Comparison of ENCODE assay signal across 8 cellular contexts in the genomic region with DNA sequence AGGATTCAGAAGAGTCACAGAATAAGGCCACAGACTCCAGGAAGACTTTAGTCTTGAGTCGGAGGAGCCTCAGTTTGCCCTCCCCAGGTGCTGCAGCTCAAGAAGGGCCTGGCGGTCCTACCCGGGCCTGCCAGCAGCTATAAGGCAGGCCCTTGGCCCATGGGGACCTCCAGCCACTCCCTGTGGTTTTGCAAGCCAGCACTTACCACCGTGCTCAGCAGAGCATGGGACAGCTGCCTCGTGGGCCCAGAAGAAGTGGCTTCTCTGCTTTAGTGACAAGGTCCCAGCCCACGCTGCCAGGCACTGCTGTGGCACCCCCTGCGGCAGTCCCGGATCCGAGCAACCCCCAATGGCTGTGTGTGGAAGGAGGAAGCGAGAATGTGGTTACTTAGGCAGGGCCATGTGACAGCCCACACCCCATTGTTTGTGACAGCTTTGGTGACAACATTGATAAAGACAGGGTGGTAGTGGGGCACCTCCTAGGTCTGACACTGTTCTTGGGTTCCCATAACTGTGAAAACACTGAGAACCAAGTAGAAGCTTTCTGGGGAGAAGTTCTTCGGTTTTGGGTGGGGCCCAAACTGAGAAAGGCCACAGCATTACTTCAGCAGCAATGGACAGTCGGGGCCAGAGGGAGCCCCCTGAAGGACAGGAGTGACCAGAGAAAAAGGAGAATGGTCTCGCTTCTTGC. TPM values are rescaled to one million over a fixed set of nuclear protein-coding genes. Genes with fewer than 3 reads are reported as not detected.
A peak's percentile ranks its signal among the peaks of the same experiment; 100 is the strongest.
DNase-seq lines count a peak whose midpoint lies in the region; ATAC-seq and TF ChIP-seq lines count a peak whose summit lies in the region.

A gene with protein sequence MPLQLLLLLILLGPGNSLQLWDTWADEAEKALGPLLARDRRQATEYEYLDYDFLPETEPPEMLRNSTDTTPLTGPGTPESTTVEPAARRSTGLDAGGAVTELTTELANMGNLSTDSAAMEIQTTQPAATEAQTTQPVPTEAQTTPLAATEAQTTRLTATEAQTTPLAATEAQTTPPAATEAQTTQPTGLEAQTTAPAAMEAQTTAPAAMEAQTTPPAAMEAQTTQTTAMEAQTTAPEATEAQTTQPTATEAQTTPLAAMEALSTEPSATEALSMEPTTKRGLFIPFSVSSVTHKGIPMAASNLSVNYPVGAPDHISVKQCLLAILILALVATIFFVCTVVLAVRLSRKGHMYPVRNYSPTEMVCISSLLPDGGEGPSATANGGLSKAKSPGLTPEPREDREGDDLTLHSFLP (minus strand): TSS at position 361 of the 691 bp plus-strand sequence. CDS start 9,587 bp downstream, outside the sequence.

- H4K5ac ChIP-seq in IMR-90 (ENCODE audit: low read depth, low read length), result no peak within 1 kb of the TSS

- peaks cover 15% of the 10 kb centered on the region for H4K20me1 ChIP-seq in IMR-90 (ENCODE audit: insufficient read depth, low read length)

- peaks cover 0 to 24% of the 10 kb centered on the region in 2 experiments; a peak in 2 of 4 replicates for H3K79me1 ChIP-seq in IMR-90 (ENCODE audit: low read depth in 1 of 2, low read length in 2 of 2)

- H4K8ac ChIP-seq in IMR-90 (ENCODE audit: low read depth in 2 of 2, low read length in 2 of 2), result no peak within 1 kb of the TSS; a peak in 1 of 4 replicates

- H3K27ac ChIP-seq in CD4-positive, CD25-positive, alpha-beta regulatory T cell (ENCODE audit: insufficient read depth, low read length, poor library complexity, severe bottlenecking), result peak within 1 kb of the TSS; percentile 95
- no peak within 1 kb of the TSS for H3K27ac ChIP-seq in IMR-90 (ENCODE audit: insufficient read depth, low read length)
- peak within 1 kb of the TSS; percentile 67 to 97 (median 90) for H3K27ac ChIP-seq in spleen

- peaks cover 73% of the 10 kb centered on the region for H3K4me1 ChIP-seq in CD4-positive, CD25-positive, alpha-beta regulatory T cell (ENCODE audit: control insufficient read depth, insufficient read depth, low read length, poor library complexity, severe bottlenecking)
- H3K4me1 ChIP-seq in IMR-90 (ENCODE audit: control insufficient read depth, insufficient read depth, low read length) (peaks cover 31% of the 10 kb centered on the region), spleen (peaks cover 61 to 100% (median 96%) of the 10 kb centered on the region in 6 donors)

- in situ Hi-C loops in IMR-90 (cut with MboI; ENCODE audit: low sequenced_read_pairs) (loop anchor here (25.0 kb wide), 1 partner anchor 454 kb away; a partner anchor contains a TSS), G401 (cut with HindIII; ENCODE audit: low sequenced_read_pairs) (no loop called here)

- H3K9ac ChIP-seq in IMR-90 (ENCODE audit: low read depth, low read length), result no peak within 1 kb of the TSS

- CTCF ChIA-PET in IMR-90 (lab: Yijun Ruan, JAX), result no interaction called here

- intact Hi-C loops in IMR-90 (cut with micrococcal nuclease), result no loop called here
- intact Hi-C loops in spleen (cut with DNase I; ENCODE audit: low total_unique reads), result no loop called here

- peaks cover 10% of the 10 kb centered on the region for H3K36me3 ChIP-seq in CD4-positive, CD25-positive, alpha-beta regulatory T cell (ENCODE audit: control insufficient read depth, insufficient read depth, low read length)
- H3K36me3 ChIP-seq in IMR-90 (ENCODE audit: control insufficient read depth, insufficient read depth, low read length) (no peaks in the 10 kb centered on the region), spleen (no peaks in the 10 kb centered on the region)

- peaks cover 20% of the 10 kb centered on the region for H3K36me3 Mint-ChIP-seq in CD4-positive, CD25-positive, alpha-beta regulatory T cell

- peak within 1 kb of the TSS; percentile 27; the same call in 1 of the 2 replicates for H2AK5ac ChIP-seq in IMR-90 (ENCODE audit: low read depth, low read length)

- H3K23ac ChIP-seq in IMR-90 (ENCODE audit: low read depth, low read length), result no peak within 1 kb of the TSS

- no TSS peak for BruUV-seq in IMR-90 (replicated peaks; lab: Mats Ljungman, UMichigan)

- peak within 1 kb of the TSS; percentile 98 to 100 (median 99) for H3K4me3 Mint-ChIP-seq in CD4-positive, CD25-positive, alpha-beta regulatory T cell

- no peak for TF ChIP-seq RAD21 in IMR-90 (IDR thresholded peaks at IDR 0.05; ENCODE audit: low read length)

- H3K14ac ChIP-seq in IMR-90 (replicated peaks; ENCODE audit: low read depth, low read length), result no peak within 1 kb of the TSS

- H3K4me1 Mint-ChIP-seq in CD4-positive, CD25-positive, alpha-beta regulatory T cell, result peaks cover 11 to 72% (median 46%) of the 10 kb centered on the region in 4 donors

- H3K9me1 ChIP-seq in IMR-90 (ENCODE audit: insufficient read depth, low read length), result peaks cover 19% of the 10 kb centered on the region

- POLR2A ChIA-PET in IMR-90 (lab: Charles Lee; ENCODE audit: unreplicated experiment), result no interaction called here

- peak; percentile 82 to 84 for ATAC-seq in CD4-positive, CD25-positive, alpha-beta regulatory T cell (ENCODE audit: low read depth in 2 of 2)
- no peak for ATAC-seq in IMR-90 (ENCODE audit: low read depth)

- peaks cover 8% of the 10 kb centered on the region for H3K27me3 Mint-ChIP-seq in CD4-positive, CD25-positive, alpha-beta regulatory T cell

- H3K56ac ChIP-seq in IMR-90 (ENCODE audit: extremely low read depth, insufficient read depth, low read length), result no peak within 1 kb of the TSS

- H2AFZ ChIP-seq in IMR-90 (replicated peaks; ENCODE audit: low read length, poor library complexity), result no peak within 1 kb of the TSS

- TF ChIP-seq POLR2A in IMR-90 (IDR thresholded peaks at IDR 0.05; ENCODE audit: low read depth, low read length), result no peak
- peak; percentile 82 for TF ChIP-seq POLR2A in erythroblast (IDR thresholded peaks at IDR 0.05; ENCODE audit: low read length)
- TF ChIP-seq POLR2A in spleen (IDR thresholded peaks at IDR 0.05), result peak; percentile 43 to 61 (median 52)

- H2BK15ac ChIP-seq in IMR-90 (ENCODE audit: low read depth, low read length), result no peak within 1 kb of the TSS

- dilution Hi-C loops in IMR-90 (cut with HindIII; ENCODE audit: low sequenced_read_pairs, unreplicated experiment), result no loop called here

- H2BK120ac ChIP-seq in IMR-90 (ENCODE audit: low read depth, low read length), result no peak within 1 kb of the TSS

- H3K4me3 ChIP-seq in CD4-positive, CD25-positive, alpha-beta regulatory T cell (ENCODE audit: low read depth, low read length), result peak within 1 kb of the TSS; percentile 99
- H3K4me3 ChIP-seq in IMR-90 (ENCODE audit: insufficient read depth, low read depth, low read length), result no peak within 1 kb of the TSS
- H3K4me3 ChIP-seq in spleen, result peak within 1 kb of the TSS; percentile 33 to 76 (median 55)

- no peaks in the 10 kb centered on the region for H3K27me3 ChIP-seq in CD4-positive, CD25-positive, alpha-beta regulatory T cell (ENCODE audit: control insufficient read depth, insufficient read depth, low read length)
- H3K27me3 ChIP-seq in IMR-90 (ENCODE audit: control insufficient read depth, insufficient read depth, low read length) (no peaks in the 10 kb centered on the region), spleen (replicated peaks in 1 of 7) (no peaks in the 10 kb centered on the region)

- H2BK5ac ChIP-seq in IMR-90 (ENCODE audit: low read depth, low read length, poor library complexity, severe bottlenecking), result no peak within 1 kb of the TSS

- peak within 1 kb of the TSS; percentile 9 for H2AK9ac ChIP-seq in IMR-90 (replicated peaks; ENCODE audit: low read depth, low read length, poor library complexity)

- H3K27ac Mint-ChIP-seq in CD4-positive, CD25-positive, alpha-beta regulatory T cell, result peak within 1 kb of the TSS; percentile 99 to 100 (median 99)

- H3K9me3 Mint-ChIP-seq in CD4-positive, CD25-positive, alpha-beta regulatory T cell, result peaks cover 0 to 2% (median 0%) of the 10 kb centered on the region in 7 donors

- H3K4ac ChIP-seq in IMR-90 (ENCODE audit: low read depth, low read length), result no peak within 1 kb of the TSS

- H4K91ac ChIP-seq in IMR-90 (ENCODE audit: insufficient read depth, low read depth, low read length), result no peak within 1 kb of the TSS

- no peaks in the 10 kb centered on the region for H3K9me3 ChIP-seq in CD4-positive, CD25-positive, alpha-beta regulatory T cell (ENCODE audit: control insufficient read depth in 2 of 2, low read length in 2 of 2)
- no peaks in the 10 kb centered on the region for H3K9me3 ChIP-seq in IMR-90 (ENCODE audit: control insufficient read depth, insufficient read depth, low read length)
- H3K9me3 ChIP-seq in spleen, result no peaks in the 10 kb centered on the region

- peak; percentile 9 for TF ChIP-seq CTCF in GM20000 (IDR thresholded peaks at IDR 0.05; ENCODE audit: extremely low read depth, missing control alignments)
- no peak for TF ChIP-seq CTCF in IMR-90 (conservative IDR thresholded peaks at IDR 0.05; ENCODE audit: low read depth, low read length)
- TF ChIP-seq CTCF in spleen (IDR thresholded peaks at IDR 0.05 in 8 of 11, conservative IDR thresholded peaks at IDR 0.05 in 3 of 11), result peak; percentile 15 to 70 (median 52)

- H3K18ac ChIP-seq in IMR-90 (ENCODE audit: low read depth, low read length), result no peak within 1 kb of the TSS

- WGBS in IMR-90 (ENCODE audit: extremely low coverage in 2 of 2, insufficient read length in 1 of 2), 2 experiments, result 74% methylated on average over 7 of the region's 13 CpGs; no CpG with 5 or more reads in 1 of the 2 experiments
- WGBS in spleen, 5 donors, result 22 to 32% (median 29%) methylated on average over 11 to 13 of the region's 13 CpGs

- no peak within 1 kb of the TSS for H3K4me2 ChIP-seq in IMR-90 (ENCODE audit: low read depth, low read length)

- H2BK20ac ChIP-seq in IMR-90 (ENCODE audit: low read depth, low read length), result no peak within 1 kb of the TSS

- DNase-seq in CD4-positive, CD25-positive, alpha-beta regulatory T cell, result peak; percentile 77 to 98 (median 94)
- DNase-seq in GM20000 (ENCODE audit: low spot score) (peak; percentile 79), IMR-90 (no peak), erythroblast (lab: John Stamatoyannopoulos, UW) (peak; percentile 72 to 79), spleen (peak; percentile 98), G401 (ENCODE audit: low spot score) (no peak), NCI-H1092 treated with DMSO at 0.1 percent for 48 hours (lab: John Stamatoyannopoulos, UW) (no peak)
- peak; percentile 87 for DNase-seq in activated CD4-positive, alpha-beta T cell treated with anti-CD3 and anti-CD28 coated beads for 48 hours

TF ChIP-seq in IMR-90, 13 proteins besides CTCF, POLR2A, EP300 and RAD21 (continues in another document):
- TF ChIP-seq MAFK (IDR thresholded peaks at IDR 0.05; ENCODE audit: low read depth, low read length) (no peak), BHLHE40 (IDR thresholded peaks at IDR 0.05; ENCODE audit: low read depth, low read length) (no peak), RCOR1 (IDR thresholded peaks at IDR 0.05; ENCODE audit: insufficient replicate concordance, low read length) (no peak)

RNA-seq across cellular contexts. Expression of the gene that starts here (rescaled TPM):
- total RNA-seq in CD4-positive, CD25-positive, alpha-beta regulatory T cell, result 218 TPM
- 100 to 1,000 TPM; 722 to 844 (median 818) TPM for polyA plus RNA-seq in CD4-positive, CD25-positive, alpha-beta regulatory T cell
- 2.8 and 3.2 TPM in 2 replicates for total RNA-seq in IMR-90 (2012; rRNA removed)
- polyA plus RNA-seq in IMR-90 (2012; rRNA removed), result 10.8 and 13.9 TPM in 2 replicates
- 7.9 and 13.9 TPM in 2 replicates for polyA plus RNA-seq in IMR-90 (2012; cell fraction: cytosol; rRNA removed)
- polyA plus RNA-seq in IMR-90 (2012; cell fraction: nucleus; rRNA removed; ENCODE audit: low replicate concordance), result 29.8 and 69.7 TPM in 2 replicates
- total RNA-seq in spleen, result 100 to 1,000 TPM in 3 of 7 donors, 10 to 100 TPM in 4; 68.4 to 220 (median 91.7) TPM
- polyA plus RNA-seq in spleen, result 10 to 100 TPM; 23.6 to 30.9 (median 23.7) TPM
- total RNA-seq in G401 (2014; rRNA removed; shearing (Covaris generic)), result 0.74 and 1.1 TPM in 2 replicates

Comparison
In these comparisons a context has a peak if more than half of its experiments do, and no peak if none do; other contexts are left out.
1. RNA of the gene that starts here (total RNA-seq): 218 TPM in CD4-positive, CD25-positive, alpha-beta regulatory T cell (single experiment) and 68.4 to 220 TPM in spleen; 2.8 to 3.2 TPM in IMR-90 and 0.74 to 1.1 TPM in G401; every median in the first group is over 10 times any median in the second.
2. RNA of the gene that starts here (polyA plus RNA-seq): 722 to 844 TPM in CD4-positive, CD25-positive, alpha-beta regulatory T cell; 23.6 to 30.9 TPM in spleen and 7.9 to 69.7 TPM in IMR-90; every median in the first group is over 10 times any median in the second.
3. DNase-seq: peak in CD4-positive, CD25-positive, alpha-beta regulatory T cell (3 of 3), GM20000 (single experiment), activated CD4-positive, alpha-beta T cell treated with anti-CD3 and anti-CD28 coated beads for 48 hours (single experiment), erythroblast (2 of 2) and spleen (single experiment); none in IMR-90 (single experiment), G401 (single experiment) and NCI-H1092 treated with DMSO at 0.1 percent for 48 hours (single experiment).